ENCODE assay signal across 24 cellular contexts in the genomic region with DNA sequence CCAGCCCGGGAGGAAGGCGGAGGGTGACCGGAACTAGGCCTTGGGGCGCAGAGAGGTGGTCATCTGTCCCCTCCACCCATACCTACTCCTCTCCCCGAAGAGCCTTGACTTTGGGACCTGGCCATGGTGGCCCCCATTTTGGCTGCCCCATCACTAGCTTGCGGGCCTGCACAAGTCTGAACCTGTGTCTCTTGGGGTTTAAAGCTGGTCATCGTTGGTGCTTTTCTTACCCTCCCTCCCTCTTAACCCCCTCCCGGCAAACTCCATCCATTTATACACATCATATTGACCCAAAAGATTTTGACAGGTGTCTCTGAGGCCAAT. TPM values are rescaled to one million over a fixed set of nuclear protein-coding genes. Genes with fewer than 3 reads are reported as not detected.
DNase-seq lines count a peak whose midpoint lies in the region; ATAC-seq and TF ChIP-seq lines count a peak whose summit lies in the region.
"Had no signal": no experiment of that assay in that cellular context is flagged by ENCODE, and none has a peak within 500 bp of the region (broad histone marks: within the 10 kb centered on the region; RNA-seq: fewer than 3 reads in every experiment).

No MANE protein-coding gene starts in this region.

- H3K9me3 ChIP-seq in right cardiac atrium (ENCODE audit: control insufficient read depth, low read length) (no peaks in the 10 kb centered on the region), testis (no peaks in the 10 kb centered on the region)
- no peaks in the 10 kb centered on the region for H3K9me3 ChIP-seq in CD4-positive, alpha-beta T cell (ENCODE audit: control insufficient read depth, low read length)
- H3K9me3 ChIP-seq: colonic mucosa, SJSA1 had no signal

- no peaks in the 10 kb centered on the region for H3K4me1 ChIP-seq in right cardiac atrium (ENCODE audit: control insufficient read depth, insufficient read depth, low read length)
- no peaks in the 10 kb centered on the region for H3K4me1 ChIP-seq in testis
- H3K4me1 ChIP-seq: colonic mucosa, SJSA1 had no signal

- peaks cover 2% of the 10 kb centered on the region for H3K27me3 Mint-ChIP-seq in endothelial cell (ENCODE audit: unreplicated experiment)
- peaks cover 79% of the 10 kb centered on the region for H3K27me3 Mint-ChIP-seq in nephron (ENCODE audit: low read depth)
- H3K27me3 Mint-ChIP-seq in CD4-positive, alpha-beta T cell = peaks cover 55% of the 10 kb centered on the region

- intact Hi-C loops in right cardiac atrium (cut with DNase I) = loop anchor here in 3 of 4 donors (5.0 to 10.0 kb wide), 5 partner anchors 54 to 266 kb away; a partner anchor contains a TSS
- intact Hi-C loops in Right ventricle myocardium inferior (cut with DNase I) = no loop called here
- intact Hi-C loops in testis (cut with DNase I; ENCODE audit: low total_unique reads) = loop anchor here (5.0 kb wide), 1 partner anchor 59 kb away; no protein-coding TSS in a partner anchor
- intact Hi-C loops in CD4-positive, alpha-beta T cell (cut with DNase I, micrococcal nuclease) = no loop called here

- peaks cover 22% of the 10 kb centered on the region for H3K4me1 Mint-ChIP-seq in endothelial cell (ENCODE audit: unreplicated experiment)
- no peaks in the 10 kb centered on the region for H3K4me1 Mint-ChIP-seq in nephron
- H3K4me1 Mint-ChIP-seq in CD4-positive, alpha-beta T cell (ENCODE audit: low read depth) = peaks cover 12% of the 10 kb centered on the region

- CTCF ChIA-PET in CD4-positive, alpha-beta T cell (lab: Charles Lee) = interaction anchor here (1.9 kb wide), 1 partner anchor 57 kb away, joined by 4 read pairs; no protein-coding TSS in a partner anchor

- TF ChIP-seq POLR2A in testis (IDR thresholded peaks at IDR 0.05) = no peak

- no peaks in the 10 kb centered on the region for H3K9me3 Mint-ChIP-seq in endothelial cell (ENCODE audit: unreplicated experiment)
- H3K9me3 Mint-ChIP-seq in nephron = no peaks in the 10 kb centered on the region
- no peaks in the 10 kb centered on the region for H3K9me3 Mint-ChIP-seq in CD4-positive, alpha-beta T cell
- H3K9me3 Mint-ChIP-seq: activated B cell treated with CpG ODN at 0.5 μM for 24 hours; activated naive CD4-positive, alpha-beta T cell treated with anti-CD3 and anti-CD28 coated beads, Interleukin-2, amount 50 U/mL, for 24 hours; T-helper 1 cell treated with Interleukin-12 subunit alpha and Interleukin-12 subunit beta and Interleukin-4 antibody, amounts not matched to agents 30 μg/mL and 1 μg/mL, for 36 hours had no signal

- H3K27ac Mint-ChIP-seq in endothelial cell (ENCODE audit: unreplicated experiment) (no peak overlapping the region), nephron (no peak overlapping the region)
- no peak overlapping the region for H3K27ac Mint-ChIP-seq in CD4-positive, alpha-beta T cell
- H3K27ac Mint-ChIP-seq: activated B cell treated with CpG ODN at 0.5 μM for 24 hours; activated naive CD4-positive, alpha-beta T cell treated with anti-CD3 and anti-CD28 coated beads, Interleukin-2, amount 50 U/mL, for 24 hours; T-helper 1 cell treated with Interleukin-12 subunit alpha and Interleukin-12 subunit beta and Interleukin-4 antibody, amounts not matched to agents 30 μg/mL and 1 μg/mL, for 36 hours had no signal

- DNase-seq in right cardiac atrium (no peak), Right ventricle myocardium inferior (ENCODE audit: missing footprints) (no peak), endothelial cell (ENCODE audit: low spot score) (no peak), testis (no peak), KBM-7 (no peak)
- no peak for DNase-seq in CD4-positive, alpha-beta T cell
- DNase-seq: activated B cell treated with CpG ODN at 0.5 μM for 24 hours; activated CD8-positive, alpha-beta memory T cell treated with anti-CD3 and anti-CD28 coated beads for 24 hours; activated T-cell treated with anti-CD3 and anti-CD28 coated beads, Interleukin-2, amount 50 U/mL, for 48 hours; colonic mucosa; foreskin fibroblast; NCI-H1436; NCI-H2171 treated with DMSO at 0.1 percent for 48 hours; NCI-H748 treated with DMSO at 0.1 percent for 48 hours; PC-9; small intestine; stimulated activated CD4-positive, alpha-beta T cell treated with anti-CD3 and anti-CD28 coated beads, Interleukin-4, amount 100 ng/mL, for 1 hour had no signal

- in situ Hi-C loops in KBM-7 (cut with MboI; ENCODE audit: low pct_unique_long_range_greater_than_20kb, low sequenced_read_pairs) = loop anchor here (10.0 kb wide), 1 partner anchor 56 kb away; no protein-coding TSS in a partner anchor

- H3K4me3 ChIP-seq in right cardiac atrium (ENCODE audit: low read length) (peak overlapping the region; percentile 47), testis (peak overlapping the region; percentile 26 to 31)
- H3K4me3 ChIP-seq: colonic mucosa, PC-9, SJSA1 had no signal

- no peaks in the 10 kb centered on the region for H3K36me3 ChIP-seq in testis (ENCODE audit: low read depth, missing control alignments)
- H3K36me3 ChIP-seq: colonic mucosa, SJSA1 had no signal

- ATAC-seq in right cardiac atrium (no peak), Right ventricle myocardium inferior (no peak), GM19328 (IDR thresholded peaks at IDR 0.05; ENCODE audit: unreplicated experiment) (no peak)
- ATAC-seq in CD4-positive, alpha-beta T cell (ENCODE audit: poor library complexity) = no peak

- POLR2A ChIA-PET in CD4-positive, alpha-beta T cell (lab: Charles Lee) = no interaction called here

- TF ChIP-seq CTCF in endothelial cell (IDR thresholded peaks at IDR 0.05; ENCODE audit: unreplicated experiment) = no peak
- no peak for TF ChIP-seq CTCF in nephron (IDR thresholded peaks at IDR 0.05; ENCODE audit: unreplicated experiment in 3 of 3)
- TF ChIP-seq CTCF in testis (IDR thresholded peaks at IDR 0.05) = no peak
- TF ChIP-seq CTCF in CD4-positive, alpha-beta T cell (IDR thresholded peaks at IDR 0.05) = no peak

- H3K36me3 Mint-ChIP-seq in endothelial cell (ENCODE audit: low read depth, unreplicated experiment) (no peaks in the 10 kb centered on the region), nephron (ENCODE audit: low read depth) (no peaks in the 10 kb centered on the region)
- H3K36me3 Mint-ChIP-seq in CD4-positive, alpha-beta T cell (ENCODE audit: low read depth) = no peaks in the 10 kb centered on the region
- H3K36me3 Mint-ChIP-seq: activated naive CD4-positive, alpha-beta T cell treated with anti-CD3 and anti-CD28 coated beads, Interleukin-2, amount 50 U/mL, for 24 hours had no signal

- peak overlapping the region; percentile 45 for H3K4me3 Mint-ChIP-seq in endothelial cell (ENCODE audit: unreplicated experiment)
- H3K4me3 Mint-ChIP-seq in nephron = peak overlapping the region in 2 of 3 experiments; percentile 48 to 55
- no peak overlapping the region for H3K4me3 Mint-ChIP-seq in CD4-positive, alpha-beta T cell
- H3K4me3 Mint-ChIP-seq: activated B cell treated with CpG ODN at 0.5 μM for 24 hours; activated naive CD4-positive, alpha-beta T cell treated with anti-CD3 and anti-CD28 coated beads, Interleukin-2, amount 50 U/mL, for 24 hours; T-helper 1 cell treated with Interleukin-12 subunit alpha and Interleukin-12 subunit beta and Interleukin-4 antibody, amounts not matched to agents 30 μg/mL and 1 μg/mL, for 36 hours had no signal

- H3K27ac ChIP-seq in right cardiac atrium (ENCODE audit: low read length) (no peak overlapping the region), testis (no peak overlapping the region)
- H3K27ac ChIP-seq in CD4-positive, alpha-beta T cell (ENCODE audit: low read depth, low read length) = no peak overlapping the region
- H3K27ac ChIP-seq: colonic mucosa, PC-9, SJSA1 had no signal

- WGBS in right cardiac atrium = 58% methylated on average over 8 of the region's 8 CpGs
- 33 to 44% methylated on average over 2 to 8 of the region's 8 CpGs for WGBS in testis, 2 donors

- no peaks in the 10 kb centered on the region for H3K27me3 ChIP-seq in right cardiac atrium (ENCODE audit: control insufficient read depth, insufficient read depth)
- H3K27me3 ChIP-seq in testis = no peaks in the 10 kb centered on the region
- peaks cover 20% of the 10 kb centered on the region for H3K27me3 ChIP-seq in CD4-positive, alpha-beta T cell (ENCODE audit: control insufficient read depth, insufficient read depth, low read length)

RNA-seq across cellular contexts. Expression of a gene that starts 19.8 kb away (rescaled TPM):
- not detected for total RNA-seq in right cardiac atrium
- polyA plus RNA-seq in right cardiac atrium = 0.20 TPM
- not detected for total RNA-seq in Right ventricle myocardium inferior
- total RNA-seq in endothelial cell (ENCODE audit: unreplicated experiment) = not detected
- total RNA-seq in testis = 1 to 10 TPM; 2.0 TPM
- polyA plus RNA-seq in testis (ENCODE audit: insufficient read depth, low read depth, low replicate concordance) = 3.3 TPM
- total RNA-seq in CD4-positive, alpha-beta T cell = not detected
- total RNA-seq: activated B cell treated with CpG ODN at 0.5 μM for 24 hours, myocyte, SJSA1 had no signal
- polyA plus RNA-seq: BJ had no signal

RNA-seq across cellular contexts. Expression of a gene that starts 50.5 kb away (rescaled TPM):
- total RNA-seq in right cardiac atrium (not detected), Right ventricle myocardium inferior (not detected), endothelial cell (ENCODE audit: unreplicated experiment) (not detected), testis (100 to 1,000 TPM; 354 to 748 TPM)
- polyA plus RNA-seq in right cardiac atrium (0.38 TPM), testis (ENCODE audit: insufficient read depth, low read depth, low replicate concordance) (1,814 TPM)
- total RNA-seq in CD4-positive, alpha-beta T cell = not detected
- total RNA-seq: colonic mucosa, myocyte, SJSA1 had no signal

RNA-seq across cellular contexts. Expression of a gene that starts 50.7 kb away (rescaled TPM):
- 100 to 1,000 TPM; 126 to 151 (median 138) TPM for total RNA-seq in right cardiac atrium
- 125 TPM for polyA plus RNA-seq in right cardiac atrium
- 137 TPM for total RNA-seq in Right ventricle myocardium inferior
- total RNA-seq in endothelial cell (ENCODE audit: unreplicated experiment) = 218 TPM
- total RNA-seq in testis = 100 to 1,000 TPM; 192 to 203 TPM
- 302 TPM for polyA plus RNA-seq in testis (ENCODE audit: insufficient read depth, low read depth, low replicate concordance)
- total RNA-seq in CD4-positive, alpha-beta T cell = 10 to 100 TPM; 49.6 to 50.2 TPM

Comparison
In these comparisons a context has a peak if more than half of its experiments do, and no peak if none do; other contexts are left out.
1. intact Hi-C loops: an anchor here in right cardiac atrium (5.0 to 10.0 kb wide) and testis (5.0 kb wide); none called in Right ventricle myocardium inferior and CD4-positive, alpha-beta T cell.
2. RNA of a gene that starts 50.5 kb away (total RNA-seq): 354 to 748 TPM in testis; not detected in CD4-positive, alpha-beta T cell, not detected in right cardiac atrium, not detected in Right ventricle myocardium inferior (single experiment) and not detected in endothelial cell (single experiment); every median in the first group is over 100 times any median in the second.